ENCODE assay signal across 11 cellular contexts in genomic region chr1:203158423-203158822, GRCh38. TPM values are rescaled to one million over a fixed set of nuclear protein-coding genes. Genes with fewer than 3 reads are reported as not detected.
"Had no signal": no experiment of that assay in that cellular context is flagged by ENCODE, and none has a peak within 500 bp of the region (broad histone marks: within the 10 kb centered on the region; RNA-seq: fewer than 3 reads in every experiment).

No MANE protein-coding gene starts in this region.

- FAIRE-seq: HepG2, HTR-8/SVneo had no signal

- H3K9ac ChIP-seq: KMS-11 had no signal

- H3K4me2 ChIP-seq: KMS-11 had no signal

- DNase-seq: IMR-90, Karpas-422, KBM-7, KG1 had no signal

- H3K27ac ChIP-seq: HL-60, KMS-11 had no signal

- ATAC-seq: HepG2 had no signal

RNA-seq across cellular contexts. Expression of gene MYBPH, which starts 17.2 kb away (rescaled TPM):
- total RNA-seq: HepG2, HT-29, HT1080, IMR-90 had no signal
- polyA plus RNA-seq: HepG2, IgD-negative memory B cell, IMR-90 had no signal

RNA-seq across cellular contexts. Expression of gene CHI3L1, which starts 28.1 kb away (rescaled TPM):
- total RNA-seq: HT-29, IMR-90 had no signal
- polyA plus RNA-seq: IgD-negative memory B cell had no signal

RNA-seq across cellular contexts. Expression of gene ADORA1, which starts 30.9 kb away (rescaled TPM):
- polyA plus RNA-seq: HepG2, IgD-negative memory B cell had no signal
